Comparison of ENCODE assay signal across 1 cellular context in genomic region chr6:145733770-145734169, GRCh38.
TF ChIP-seq lines count a peak whose summit lies in the region.

No MANE protein-coding gene starts in this region.

TF ChIP-seq in SK-N-SH, 30 proteins besides CTCF, POLR2A, EP300 and RAD21 (continued from another document):
- TF ChIP-seq REST (IDR thresholded peaks at IDR 0.05; ENCODE audit: low read depth, low read length) (no peak), EZH2phosphoT487 (IDR thresholded peaks at IDR 0.05; ENCODE audit: borderline replicate concordance, low read depth) (no peak), USF1 (IDR thresholded peaks at IDR 0.05; ENCODE audit: borderline replicate concordance, low read depth) (no peak), MAX (IDR thresholded peaks at IDR 0.05; ENCODE audit: low read depth) (no peak), POLR2AphosphoS5 (IDR thresholded peaks at IDR 0.05; ENCODE audit: low read depth, low read length) (no peak), ELF1 (IDR thresholded peaks at IDR 0.05) (no peak), NRF1 (IDR thresholded peaks at IDR 0.05; ENCODE audit: low read depth, low read length) (no peak), TEAD4 (IDR thresholded peaks at IDR 0.05; ENCODE audit: borderline replicate concordance, insufficient read depth) (no peak)
